ENCODE assay signal across 1 cellular context in the genomic region with DNA sequence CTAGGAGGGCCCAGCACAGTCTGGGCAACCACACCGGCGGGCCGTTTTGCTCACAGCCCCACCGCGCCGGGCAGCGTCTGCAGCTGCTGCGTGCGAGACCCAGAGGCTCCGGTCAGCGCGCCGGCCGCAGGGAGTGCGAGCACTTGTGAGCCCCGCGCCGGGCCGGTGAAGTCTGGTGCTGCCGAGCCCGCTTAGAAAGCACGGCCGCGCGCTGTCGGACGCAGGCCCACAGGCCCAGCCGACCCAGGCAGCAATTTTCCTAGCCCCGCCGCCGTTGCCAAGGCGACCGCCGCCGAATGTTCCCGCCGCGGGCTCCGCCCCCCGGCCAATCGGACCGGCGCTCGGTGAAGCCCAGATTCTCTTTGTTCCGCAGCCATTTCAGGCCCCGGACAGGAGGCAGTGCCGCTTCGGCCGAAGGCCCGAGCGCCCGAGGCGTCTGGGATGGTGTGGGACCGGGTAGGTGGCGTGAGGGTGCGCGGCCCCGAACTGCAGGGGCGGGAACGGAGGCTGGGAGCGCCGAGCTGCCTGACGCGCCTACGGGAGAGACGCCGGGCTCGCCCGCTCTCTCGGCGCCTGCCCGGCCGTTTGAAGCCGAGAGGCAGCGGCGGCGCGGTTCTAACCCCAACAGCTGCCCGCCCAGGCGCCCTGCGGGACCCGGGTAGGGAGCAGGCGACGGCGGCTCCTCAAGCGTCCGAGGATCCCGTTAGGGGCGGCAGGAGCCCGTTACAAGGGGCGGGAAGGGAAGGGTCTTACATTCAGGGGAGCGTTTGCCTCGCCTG.
A peak's percentile ranks its signal among the peaks of the same experiment; 100 is the strongest.
TF ChIP-seq lines count a peak whose summit lies in the region.

A gene (plus strand): TSS at position 365 of the 779 bp plus-strand sequence. CDS start 77 bp downstream, at position 442.

TF ChIP-seq in HCT116, 20 proteins besides CTCF, POLR2A, EP300 and RAD21 (continued from another document):
- peak; percentile 67 for TF ChIP-seq SIN3A (IDR thresholded peaks at IDR 0.05; ENCODE audit: low read depth)
- TF ChIP-seq, protein P1, sequence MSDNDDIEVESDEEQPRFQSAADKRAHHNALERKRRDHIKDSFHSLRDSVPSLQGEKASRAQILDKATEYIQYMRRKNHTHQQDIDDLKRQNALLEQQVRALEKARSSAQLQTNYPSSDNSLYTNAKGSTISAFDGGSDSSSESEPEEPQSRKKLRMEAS (IDR thresholded peaks at IDR 0.05), result peak; percentile 56
- peak; percentile 91 for TF ChIP-seq POLR2AphosphoS5 (IDR thresholded peaks at IDR 0.05; ENCODE audit: low read depth, low read length)
TF ChIP-seq in HCT116: peak in this region for 8.
